19 cellular contexts compared by ENCODE assay signal in genomic region chr7:17406756-17407155, GRCh38.
DNase-seq lines count a peak whose midpoint lies in the region; ATAC-seq, FAIRE-seq and TF ChIP-seq lines count a peak whose summit lies in the region.
"Had no signal": no experiment of that assay in that cellular context is flagged by ENCODE, and none has a peak within 500 bp of the region (broad histone marks: within the 10 kb centered on the region; RNA-seq: fewer than 3 reads in every experiment).

No MANE protein-coding gene starts in this region.

- ATAC-seq in right lobe of liver = peak in 1 of 4 donors; percentile 11
- no peak for ATAC-seq in HepG2
- ATAC-seq in GM23338 = no peak
- ATAC-seq: heart left ventricle had no signal

- H3K9ac ChIP-seq in HepG2 (ENCODE audit: insufficient read depth, low read depth, low read length) (no peak overlapping the region), MM.1S (ENCODE audit: low read length) (no peak overlapping the region)

- H4K20me1 ChIP-seq in HepG2 (ENCODE audit: insufficient read depth, low read length) = no peaks in the 10 kb centered on the region
- no peaks in the 10 kb centered on the region for H4K20me1 ChIP-seq in GM23338 (replicated peaks; ENCODE audit: insufficient read depth)
- no peaks in the 10 kb centered on the region for H4K20me1 ChIP-seq in MM.1S (ENCODE audit: insufficient read depth, low read length)

- in situ Hi-C loops in HepG2 (cut with HindIII; ENCODE audit: extremely low pct_ligation_motif_present, low pct_unique_long_range_greater_than_20kb) = no loop called here

- H3K27me3 ChIP-seq in right lobe of liver (no peaks in the 10 kb centered on the region), HepG2 (ENCODE audit: control insufficient read depth in 1 of 2, insufficient read depth in 2 of 2, low read length in 2 of 2) (no peaks in the 10 kb centered on the region), adrenal gland (no peaks in the 10 kb centered on the region), GM23338 (ENCODE audit: insufficient read depth) (no peaks in the 10 kb centered on the region), MM.1S (replicated peaks; ENCODE audit: insufficient read depth, low read length) (no peaks in the 10 kb centered on the region)
- H3K27me3 ChIP-seq: heart left ventricle had no signal

- H3K79me2 ChIP-seq in HepG2 (ENCODE audit: insufficient read depth, low read length) (no peaks in the 10 kb centered on the region), GM23338 (replicated peaks; ENCODE audit: insufficient read depth) (no peaks in the 10 kb centered on the region), MM.1S (ENCODE audit: low read length) (no peaks in the 10 kb centered on the region)

- H3K27ac Mint-ChIP-seq in GM23338 = no peak overlapping the region
- H3K27ac Mint-ChIP-seq: activated naive CD4-positive, alpha-beta T cell treated with anti-CD3 and anti-CD28 coated beads, Interleukin-2, amount 50 U/mL, for 24 hours had no signal

- POLR2A ChIA-PET in HepG2 (lab: Yijun Ruan, JAX) = no interaction called here

- no peak overlapping the region for H3K4me3 ChIP-seq in right lobe of liver
- H3K4me3 ChIP-seq in HepG2 (replicated peaks in 1 of 3; ENCODE audit: insufficient read depth in 1 of 3, low read depth in 2 of 3, low read length in 3 of 3) = no peak overlapping the region
- H3K4me3 ChIP-seq in adrenal gland = no peak overlapping the region
- H3K4me3 ChIP-seq in GM23338 = no peak overlapping the region
- H3K4me3 ChIP-seq in MM.1S (ENCODE audit: low read length) = no peak overlapping the region
- H3K4me3 ChIP-seq: heart left ventricle, skin epidermis had no signal

- H2AFZ ChIP-seq in HepG2 (ENCODE audit: low read length) = no peak overlapping the region
- no peak overlapping the region for H2AFZ ChIP-seq in GM23338
- H2AFZ ChIP-seq in MM.1S (ENCODE audit: low read length) = no peak overlapping the region

- H3K4me3 Mint-ChIP-seq in GM23338 = no peak overlapping the region
- H3K4me3 Mint-ChIP-seq: activated naive CD4-positive, alpha-beta T cell treated with anti-CD3 and anti-CD28 coated beads, Interleukin-2, amount 50 U/mL, for 24 hours had no signal

- H3K4me2 ChIP-seq in HepG2 (ENCODE audit: low read depth, low read length) = no peak overlapping the region
- no peak overlapping the region for H3K4me2 ChIP-seq in GM23338
- no peak overlapping the region for H3K4me2 ChIP-seq in MM.1S (ENCODE audit: low read depth, low read length)

- H3K9me3 ChIP-seq in right lobe of liver (no peaks in the 10 kb centered on the region), HepG2 (ENCODE audit: low read length) (no peaks in the 10 kb centered on the region), adrenal gland (replicated peaks in 1 of 3) (no peaks in the 10 kb centered on the region), MM.1S (replicated peaks; ENCODE audit: insufficient read depth, low read length) (no peaks in the 10 kb centered on the region)
- H3K9me3 ChIP-seq: heart left ventricle had no signal

- CTCF ChIA-PET in HepG2 (lab: Yijun Ruan, JAX; ENCODE audit: low intra/inter-chr PET ratio, low total read pairs) = no interaction called here

- no peaks in the 10 kb centered on the region for H3K9me3 Mint-ChIP-seq in GM23338
- H3K9me3 Mint-ChIP-seq: activated naive CD4-positive, alpha-beta T cell treated with anti-CD3 and anti-CD28 coated beads, Interleukin-2, amount 50 U/mL, for 24 hours had no signal

- peaks cover 0 to 49% (median 11%) of the 10 kb centered on the region in 4 donors for H3K4me1 ChIP-seq in right lobe of liver
- peaks cover 51% of the 10 kb centered on the region for H3K4me1 ChIP-seq in HepG2 (ENCODE audit: insufficient read depth, low read length)
- peaks cover 39% of the 10 kb centered on the region in 2 donors for H3K4me1 ChIP-seq in adrenal gland (replicated peaks in 1 of 2)
- H3K4me1 ChIP-seq in GM23338 (ENCODE audit: insufficient read depth) = no peaks in the 10 kb centered on the region
- peaks cover 10% of the 10 kb centered on the region for H3K4me1 ChIP-seq in MM.1S (ENCODE audit: low read length)

- no peaks in the 10 kb centered on the region for H3K36me3 Mint-ChIP-seq in GM23338 (ENCODE audit: low read depth)
- H3K36me3 Mint-ChIP-seq: activated naive CD4-positive, alpha-beta T cell treated with anti-CD3 and anti-CD28 coated beads, Interleukin-2, amount 50 U/mL, for 24 hours had no signal

- peak overlapping the region in 2 of 3 donors; percentile 49 to 67 for H3K27ac ChIP-seq in right lobe of liver
- no peak overlapping the region for H3K27ac ChIP-seq in HepG2 (ENCODE audit: extremely low read length, insufficient read depth, low read length)
- H3K27ac ChIP-seq in adrenal gland = peak overlapping the region in 3 of 5 donors; percentile 48 to 57 (median 56)
- H3K27ac ChIP-seq in GM23338 (ENCODE audit: low read depth) = no peak overlapping the region
- H3K27ac ChIP-seq in MM.1S (ENCODE audit: low read length) = no peak overlapping the region

- no peaks in the 10 kb centered on the region for H3F3A ChIP-seq in GM23338 (replicated peaks; ENCODE audit: low read depth)
- peaks cover 5% of the 10 kb centered on the region; the same call in 1 of the 2 replicates for H3F3A ChIP-seq in MM.1S (ENCODE audit: insufficient read depth, low read length)

- TF ChIP-seq CTCF in right lobe of liver (IDR thresholded peaks at IDR 0.05) (no peak), HepG2 (CRISPR knock-in tag; IDR thresholded peaks at IDR 0.05) (no peak), adrenal gland (IDR thresholded peaks at IDR 0.05) (no peak), GM23338 (conservative IDR thresholded peaks at IDR 0.05; ENCODE audit: low read depth in 2 of 2) (no peak), MM.1S (IDR thresholded peaks at IDR 0.05; ENCODE audit: low read length) (no peak)

- 0 out of 2 replicates have a peak, but pooled peaks cover 4% of the 10 kb centered on the region for H3K9me2 ChIP-seq in GM23338 (ENCODE audit: insufficient read depth)
- H3K9me2 ChIP-seq in MM.1S (replicated peaks; ENCODE audit: insufficient read depth, low read length) = no peaks in the 10 kb centered on the region

- H3K27me3 Mint-ChIP-seq in GM23338 (ENCODE audit: insufficient read depth, low read depth, poor library complexity) = no peaks in the 10 kb centered on the region

- TF ChIP-seq POLR2A in right lobe of liver (IDR thresholded peaks at IDR 0.05) (no peak), HepG2 (IDR thresholded peaks at IDR 0.05; ENCODE audit: insufficient read depth in 1 of 2, low read depth in 2 of 2, low read length in 2 of 2) (no peak), adrenal gland (IDR thresholded peaks at IDR 0.05) (no peak)

- intact Hi-C loops in right lobe of liver (cut with DNase I) = no loop called here
- intact Hi-C loops in HepG2 (cut with micrococcal nuclease; ENCODE audit: unreplicated experiment) = no loop called here
- intact Hi-C loops in adrenal gland (cut with DNase I) = no loop called here

- no peak for TF ChIP-seq RAD21 in HepG2 (CRISPR knock-in tag; IDR thresholded peaks at IDR 0.05)

- no peak for FAIRE-seq in HepG2 (lab: Jason Lieb, UNC)
- FAIRE-seq: GM18507 had no signal

- TF ChIP-seq EP300 in HepG2 (IDR thresholded peaks at IDR 0.05; ENCODE audit: low read depth in 2 of 2, low read length in 2 of 2) = no peak
- no peak for TF ChIP-seq EP300 in HepG2 (CRISPR knock-in tag; IDR thresholded peaks at IDR 0.05; ENCODE audit: borderline replicate concordance)

- BruUV-seq in HepG2 (replicated peaks; lab: Mats Ljungman, UMichigan) = no TSS peak

- 19% methylated on average over 3 of the region's 3 CpGs for WGBS in right lobe of liver (ENCODE audit: insufficient coverage, low coverage, low lambda C conversion rate, missing lambda C conversion rate)
- WGBS in HepG2 (ENCODE audit: low lambda C conversion rate) = 83% methylated on average over 3 of the region's 3 CpGs
- 14 to 23% (median 21%) methylated on average over 3 of the region's 3 CpGs for WGBS in adrenal gland, 4 donors

- H3K36me3 ChIP-seq in right lobe of liver (no peaks in the 10 kb centered on the region), HepG2 (replicated peaks in 1 of 2; ENCODE audit: control insufficient read depth in 1 of 2, insufficient read depth in 2 of 2, low read length in 2 of 2) (no peaks in the 10 kb centered on the region), adrenal gland (replicated peaks in 1 of 2) (no peaks in the 10 kb centered on the region), GM23338 (ENCODE audit: insufficient read depth) (no peaks in the 10 kb centered on the region), MM.1S (replicated peaks; ENCODE audit: insufficient read depth, low read length) (no peaks in the 10 kb centered on the region)
- H3K36me3 ChIP-seq: heart left ventricle had no signal

- DNase-seq in right lobe of liver (no peak), HepG2 (ENCODE audit: low spot score) (no peak), adrenal gland (peak; percentile 35 to 75 (median 55)), kidney tubule cell (ENCODE audit: low spot score) (peak; percentile 14), GM23338 (ENCODE audit: low spot score) (no peak), MM.1S (no peak), NCI-H748 (lab: John Stamatoyannopoulos, UW; ENCODE audit: unreplicated experiment) (no peak), NCI-H1436 (lab: John Stamatoyannopoulos, UW) (no peak)
- DNase-seq: ACHN; activated CD4-positive, alpha-beta T cell treated with anti-CD3 and anti-CD28 coated beads for 4 hours; heart left ventricle; kidney; NCI-H2081; NCI-H69; RPMI8226; stimulated activated naive CD4-positive, alpha-beta T cell treated with Interleukin-2 at 50 U/mL for 16 hours had no signal

- H3K4me1 Mint-ChIP-seq in GM23338 = no peaks in the 10 kb centered on the region

TF ChIP-seq in HepG2, 621 proteins besides CTCF, POLR2A, EP300 and RAD21:
- no peak for TF ChIP-seq ZNF510 (CRISPR knock-in tag; IDR thresholded peaks at IDR 0.05; ENCODE audit: low read depth)

TF ChIP-seq in GM23338, 12 proteins besides CTCF, POLR2A, EP300 and RAD21 (continues in another document):
- TF ChIP-seq NANOG (IDR thresholded peaks at IDR 0.05; ENCODE audit: borderline replicate concordance) = no peak

Comparison
In these comparisons a context has a peak if more than half of its experiments do, and no peak if none do; other contexts are left out.
1. H3K27ac ChIP-seq: peak in right lobe of liver (2 of 3) and adrenal gland (3 of 5); none in HepG2 (single experiment), GM23338 (single experiment) and MM.1S (single experiment).
2. DNase-seq: peak in adrenal gland (7 of 7) and kidney tubule cell (single experiment); none in right lobe of liver (0 of 3), HepG2 (single experiment), GM23338 (single experiment), MM.1S (single experiment), NCI-H748 (single experiment) and NCI-H1436 (single experiment).